ENCODE assay signal across 25 cellular contexts in genomic region chr11:117662255-117662654, GRCh38.
DNase-seq lines count a peak whose midpoint lies in the region; ATAC-seq and TF ChIP-seq lines count a peak whose summit lies in the region.
"Had no signal": no experiment of that assay in that cellular context is flagged by ENCODE, and none has a peak within 500 bp of the region (broad histone marks: within the 10 kb centered on the region; RNA-seq: fewer than 3 reads in every experiment).

No MANE protein-coding gene starts in this region.

- in situ Hi-C loops in Caki2 (cut with HindIII; ENCODE audit: low pct_unique_long_range_greater_than_20kb, low sequenced_read_pairs) = no loop called here

- DNase-seq in Caki2 (ENCODE audit: low read depth) (peak; percentile 18), globus pallidus (ENCODE audit: low spot score) (peak; percentile 38), renal cortical epithelial cell (ENCODE audit: low read depth) (peak; percentile 23), GF-D8 (lab: John Stamatoyannopoulos, UW) (no peak), heart right ventricle (no peak), H4 (ENCODE audit: low spot score) (no peak)
- no peak for DNase-seq in activated CD8-positive, alpha-beta memory T cell treated with anti-CD3 and anti-CD28 coated beads for 24 hours
- DNase-seq: Caco-2; CD8-positive, alpha-beta T cell; DMS 273 treated with DMSO at 0.1 percent for 48 hours; DMS79 treated with DMSO at 0.1 percent for 48 hours; GOT3; HCEC 1CT; IMR-90; MM.1S; NCI-H2029; NCI-H69; SHP77 had no signal

- H3K9me3 ChIP-seq in heart right ventricle = no peaks in the 10 kb centered on the region
- H3K9me3 ChIP-seq: Caco-2 had no signal

- TF ChIP-seq CTCF in brain (conservative IDR thresholded peaks at IDR 0.05) (no peak), heart right ventricle (IDR thresholded peaks at IDR 0.05) (no peak)

- intact Hi-C loops in heart right ventricle (cut with DNase I) = no loop called here

- H3K4me1 ChIP-seq in heart right ventricle = peaks cover 0 to 28% (median 2%) of the 10 kb centered on the region in 9 donors

- 90 to 95% methylated on average over 8 of the region's 8 CpGs for WGBS in heart right ventricle, 2 donors

- no peaks in the 10 kb centered on the region for H3K27me3 Mint-ChIP-seq in brain

- H3K27ac ChIP-seq in heart right ventricle = no peak overlapping the region
- H3K27ac ChIP-seq: 22Rv1, C4-2B, KMS-11, RWPE1 had no signal

- H3K4me3 ChIP-seq in heart right ventricle = no peak overlapping the region

- no peaks in the 10 kb centered on the region for H3K36me3 ChIP-seq in heart right ventricle

- H3K9me3 Mint-ChIP-seq in brain = no peaks in the 10 kb centered on the region
- H3K9me3 Mint-ChIP-seq: CD8-positive, alpha-beta T cell had no signal

- H3K4me3 Mint-ChIP-seq in brain = peak overlapping the region in 1 of 5 experiments; percentile 16
- H3K4me3 Mint-ChIP-seq: B cell; CD8-positive, alpha-beta T cell had no signal

- ATAC-seq in heart right ventricle = no peak
- ATAC-seq: CD8-positive, alpha-beta T cell; Panc1 had no signal

- H3K27ac Mint-ChIP-seq in brain = peak overlapping the region in 4 of 5 experiments; percentile 63 to 99 (median 86)
- H3K27ac Mint-ChIP-seq: B cell; CD8-positive, alpha-beta T cell had no signal

- H3K27me3 ChIP-seq in heart right ventricle = no peaks in the 10 kb centered on the region

- H3K36me3 Mint-ChIP-seq in brain = no peaks in the 10 kb centered on the region
- H3K36me3 Mint-ChIP-seq: CD8-positive, alpha-beta T cell had no signal

- peaks cover 87% of the 10 kb centered on the region for H3K4me1 Mint-ChIP-seq in brain
- H3K4me1 Mint-ChIP-seq: B cell had no signal

Comparison
In these comparisons a context has a peak if more than half of its experiments do, and no peak if none do; other contexts are left out.
1. DNase-seq: peak in Caki2 (single experiment), globus pallidus (single experiment) and renal cortical epithelial cell (single experiment); none in GF-D8 (single experiment), activated CD8-positive, alpha-beta memory T cell treated with anti-CD3 and anti-CD28 coated beads for 24 hours (single experiment), heart right ventricle (0 of 2) and H4 (single experiment).